Comparison of ENCODE assay signal across 1 cellular context in genomic region chr7:5633161-5634106, GRCh38.
TF ChIP-seq lines count a peak whose summit lies in the region.

No MANE protein-coding gene starts in this region.

TF ChIP-seq in WTC11, 78 proteins besides CTCF, POLR2A, EP300 and RAD21 (continued from another document):
- TF ChIP-seq ZNF281 (CRISPR knock-in tag; IDR thresholded peaks at IDR 0.05) (no peak), FOXP1 (CRISPR knock-in tag; IDR thresholded peaks at IDR 0.05; ENCODE audit: borderline replicate concordance) (peak; percentile 96), ESRRA (CRISPR knock-in tag; IDR thresholded peaks at IDR 0.05; ENCODE audit: borderline replicate concordance) (no peak), NR2C2 (CRISPR knock-in tag; IDR thresholded peaks at IDR 0.05) (no peak), MYBL2 (CRISPR knock-in tag; IDR thresholded peaks at IDR 0.05) (peak; percentile 25; the same call in 1 of the 2 replicates), CBFB (CRISPR knock-in tag; IDR thresholded peaks at IDR 0.05; ENCODE audit: low read depth) (no peak), IRF2 (CRISPR knock-in tag; IDR thresholded peaks at IDR 0.05; ENCODE audit: borderline replicate concordance, low read depth) (no peak), NFE2L1 (CRISPR knock-in tag; IDR thresholded peaks at IDR 0.05) (no peak), ERG (CRISPR knock-in tag; IDR thresholded peaks at IDR 0.05) (no peak), EMX1 (CRISPR knock-in tag; IDR thresholded peaks at IDR 0.05) (no peak)
